ENCODE assay signal across 18 cellular contexts in the genomic region with DNA sequence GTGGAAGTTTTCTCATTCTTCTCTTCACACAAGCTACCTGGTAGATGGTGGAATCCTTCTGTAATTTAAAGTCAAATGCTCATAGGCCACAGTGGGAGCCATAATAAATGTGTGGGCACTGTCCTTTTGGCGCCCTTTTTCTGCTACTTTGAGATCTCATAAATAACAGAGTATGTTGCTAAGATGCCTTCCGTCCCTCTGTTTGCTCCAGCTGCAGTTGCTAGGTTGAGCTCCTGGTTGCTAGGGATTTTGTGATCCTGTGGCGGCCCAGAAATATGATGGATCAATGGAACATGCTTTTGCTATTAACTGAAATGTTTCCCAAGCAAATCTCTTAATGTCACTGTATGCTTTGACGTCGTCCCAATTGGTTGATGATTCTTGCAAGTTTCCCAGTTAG. TPM values are rescaled to one million over a fixed set of nuclear protein-coding genes. Genes with fewer than 3 reads are reported as not detected.
DNase-seq lines count a peak whose midpoint lies in the region; FAIRE-seq and TF ChIP-seq lines count a peak whose summit lies in the region.
"Had no signal": no experiment of that assay in that cellular context is flagged by ENCODE, and none has a peak within 500 bp of the region (broad histone marks: within the 10 kb centered on the region; RNA-seq: fewer than 3 reads in every experiment).

No MANE protein-coding gene starts in this region.

- H3K36me3 Mint-ChIP-seq in glutamatergic neuron (ENCODE audit: unreplicated experiment) (no peaks in the 10 kb centered on the region), Caco-2 (ENCODE audit: insufficient read depth, unreplicated experiment) (no peaks in the 10 kb centered on the region)
- H3K36me3 Mint-ChIP-seq: CD4-positive, CD25-positive, alpha-beta regulatory T cell had no signal

- H3K4me3 Mint-ChIP-seq in glutamatergic neuron (ENCODE audit: unreplicated experiment) (no peak overlapping the region), Caco-2 (ENCODE audit: unreplicated experiment) (no peak overlapping the region)
- H3K4me3 Mint-ChIP-seq: CD4-positive, CD25-positive, alpha-beta regulatory T cell; HFFc6 had no signal

- POLR2A ChIA-PET in Caco-2 (lab: Charles Lee) = no interaction called here

- H3K27ac Mint-ChIP-seq in glutamatergic neuron (ENCODE audit: unreplicated experiment) = peak overlapping the region; percentile 67
- no peak overlapping the region for H3K27ac Mint-ChIP-seq in Caco-2 (ENCODE audit: unreplicated experiment)
- H3K27ac Mint-ChIP-seq: CD4-positive, CD25-positive, alpha-beta regulatory T cell; HFFc6 had no signal

- no TSS peak for BruUV-seq in Caco-2 (replicated peaks; lab: Mats Ljungman, UMichigan)

- H3K4me3 ChIP-seq in Caco-2 (ENCODE audit: low read depth, low read length) = no peak overlapping the region
- H3K4me3 ChIP-seq: BLaER1 treated with 17β-estradiol and CSF1 and Interleukin-3, amounts not matched to agents 10 nM and 100 nM had no signal

- H3K9me3 Mint-ChIP-seq in glutamatergic neuron (ENCODE audit: unreplicated experiment) = peaks cover 4% of the 10 kb centered on the region
- no peaks in the 10 kb centered on the region for H3K9me3 Mint-ChIP-seq in Caco-2 (ENCODE audit: unreplicated experiment)

- no peaks in the 10 kb centered on the region for H3K27me3 ChIP-seq in Caco-2 (replicated peaks; ENCODE audit: control insufficient read depth, insufficient read depth, low read length)
- H3K27me3 ChIP-seq: BLaER1 treated with 17β-estradiol and CSF1 and Interleukin-3, amounts not matched to agents 10 nM and 100 nM had no signal

- H3K9me3 ChIP-seq in Caco-2 = no peaks in the 10 kb centered on the region
- H3K9me3 ChIP-seq: BLaER1 treated with 17β-estradiol and CSF1 and Interleukin-3, amounts not matched to agents 10 nM and 100 nM had no signal

- H3K4me1 ChIP-seq in Caco-2 = no peaks in the 10 kb centered on the region
- H3K4me1 ChIP-seq: BLaER1 treated with 17β-estradiol and CSF1 and Interleukin-3, amounts not matched to agents 10 nM and 100 nM had no signal

- peak; percentile 82 for FAIRE-seq in urothelium cell line (lab: Jason Lieb, UNC)
- FAIRE-seq: HepG2, HTR-8/SVneo had no signal

- DNase-seq in NCI-H2227 (lab: John Stamatoyannopoulos, UW; ENCODE audit: unreplicated experiment) (peak; percentile 23), NCI-H2227 treated with DMSO at 0.1 percent for 48 hours (lab: John Stamatoyannopoulos, UW) (no peak), NCI-H1092 treated with DMSO at 0.1 percent for 48 hours (lab: John Stamatoyannopoulos, UW) (peak; percentile 25), glutamatergic neuron (no peak), urothelium cell line (ENCODE audit: low spot score) (no peak), Caco-2 (no peak), RKO (ENCODE audit: low spot score) (no peak)
- DNase-seq: 8988T; Calu3; CD4-positive, CD25-positive, alpha-beta regulatory T cell; DMS 273 treated with DMSO at 0.1 percent for 48 hours; HCEC 1CT; HFFc6 had no signal

- H3K27me3 Mint-ChIP-seq in glutamatergic neuron (ENCODE audit: unreplicated experiment) (peaks cover 2% of the 10 kb centered on the region), Caco-2 (ENCODE audit: insufficient read depth, unreplicated experiment) (peaks cover 16% of the 10 kb centered on the region)

- TF ChIP-seq CTCF in glutamatergic neuron (IDR thresholded peaks at IDR 0.05; ENCODE audit: partially characterized antibody, unreplicated experiment) = no peak
- TF ChIP-seq CTCF in Caco-2 (IDR thresholded peaks at IDR 0.05; ENCODE audit: insufficient read depth in 1 of 2, low read depth in 1 of 2, low read length in 1 of 2, severe bottlenecking in 1 of 2, unreplicated experiment in 1 of 2) = no peak

- no peaks in the 10 kb centered on the region for H3K36me3 ChIP-seq in Caco-2 (ENCODE audit: control insufficient read depth, insufficient read depth, low read length)
- H3K36me3 ChIP-seq: BLaER1 treated with 17β-estradiol and CSF1 and Interleukin-3, amounts not matched to agents 10 nM and 100 nM had no signal

- CTCF ChIA-PET in Caco-2 (lab: Charles Lee) = no interaction called here

- H3K4me1 Mint-ChIP-seq in glutamatergic neuron (ENCODE audit: low read depth, unreplicated experiment) (peaks cover 2% of the 10 kb centered on the region), Caco-2 (ENCODE audit: low read depth, unreplicated experiment) (no peaks in the 10 kb centered on the region)
- H3K4me1 Mint-ChIP-seq: CD4-positive, CD25-positive, alpha-beta regulatory T cell had no signal

- intact Hi-C loops in Caco-2 (cut with micrococcal nuclease; ENCODE audit: unreplicated experiment) = no loop called here

RNA-seq across cellular contexts. Expression of gene MYO18B, which starts 53.4 kb away (rescaled TPM):
- total RNA-seq in glutamatergic neuron (ENCODE audit: unreplicated experiment) (0.25 TPM), Caco-2 (2022) (0.07 TPM in 2 replicates)
- total RNA-seq: Daoy, H4, HepG2 had no signal

Comparison
In these comparisons a context has a peak if more than half of its experiments do, and no peak if none do; other contexts are left out.
1. DNase-seq: peak in NCI-H2227 (single experiment) and NCI-H1092 treated with DMSO at 0.1 percent for 48 hours (single experiment); none in NCI-H2227 treated with DMSO at 0.1 percent for 48 hours (single experiment), glutamatergic neuron (single experiment), urothelium cell line (single experiment), Caco-2 (0 of 2) and RKO (single experiment).